In genomic region chr13:78897200-78897599, GRCh38 we compare ENCODE assay signal across 5 cellular contexts.
"Had no signal": no experiment of that assay in that cellular context is flagged by ENCODE, and none has a peak within 500 bp of the region (broad histone marks: within the 10 kb centered on the region; RNA-seq: fewer than 3 reads in every experiment).

No MANE protein-coding gene starts in this region.

- DNase-seq: IMR-90, KBM-7 had no signal

- H3K4me3 ChIP-seq: K562 had no signal

- H3K27ac ChIP-seq: HL-60 had no signal

- ATAC-seq: K562 had no signal

- FAIRE-seq: HTR-8/SVneo, K562 had no signal
